Comparison of ENCODE assay signal across 18 cellular contexts in the genomic region with DNA sequence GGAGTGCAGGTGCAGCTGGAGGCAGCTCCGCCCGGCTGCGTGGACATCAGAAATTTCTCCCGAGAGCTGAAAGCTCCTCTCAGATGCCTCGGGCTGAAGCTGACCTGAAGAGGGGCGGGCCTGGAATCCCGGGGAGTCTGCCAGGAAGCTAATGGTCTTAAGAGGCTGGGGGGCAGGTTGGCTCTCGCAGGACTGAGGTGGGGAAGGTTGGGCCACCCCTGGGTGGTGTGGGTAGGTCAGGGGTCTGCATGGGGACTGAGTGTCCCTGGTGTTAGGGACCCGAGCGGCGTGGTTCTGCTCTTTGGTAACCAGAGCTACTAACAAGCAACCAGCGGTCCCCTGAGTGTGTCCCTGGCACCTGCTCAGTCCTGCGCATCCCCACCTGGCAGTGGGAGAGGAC. TPM values are rescaled to one million over a fixed set of nuclear protein-coding genes. Genes with fewer than 3 reads are reported as not detected.
DNase-seq lines count a peak whose midpoint lies in the region; ATAC-seq and TF ChIP-seq lines count a peak whose summit lies in the region.
"Had no signal": no experiment of that assay in that cellular context is flagged by ENCODE, and none has a peak within 500 bp of the region (broad histone marks: within the 10 kb centered on the region; RNA-seq: fewer than 3 reads in every experiment).

No MANE protein-coding gene starts in this region.

- H3K9ac ChIP-seq in SK-N-SH = no peak overlapping the region
- H3K9ac ChIP-seq: BLaER1 had no signal

- POLR2A ChIA-PET in SK-N-SH (lab: Yijun Ruan, JAX) = no interaction called here

- TF ChIP-seq CTCF in SK-N-SH (IDR thresholded peaks at IDR 0.05) (no peak), dorsolateral prefrontal cortex (IDR thresholded peaks at IDR 0.05 in 54 of 56, conservative IDR thresholded peaks at IDR 0.05 in 2 of 56; ENCODE audit: low read depth in 1 of 56, partially characterized antibody in 56 of 56) (no peak)

- DNase-seq in SK-N-SH (peak; percentile 23), HT-29 (ENCODE audit: low spot score) (peak; percentile 47), islet precursor cell (peak; percentile 54), anterior cingulate cortex (lab: John Stamatoyannopoulos, UW) (no peak), dorsolateral prefrontal cortex (no peak), SIG-M5 treated with dmso at 0.1 percent for 504 hours (lab: John Stamatoyannopoulos, UW; ENCODE audit: unreplicated experiment) (no peak), iPS-NIHi11 (ENCODE audit: low spot score) (no peak)
- DNase-seq: Calu3; CD4-positive, CD25-positive, alpha-beta regulatory T cell; DMS 273 treated with DMSO at 0.1 percent for 48 hours; HCEC 1CT; HFFc6; IMR-90; KG1 had no signal

- no peak for TF ChIP-seq RAD21 in SK-N-SH (IDR thresholded peaks at IDR 0.05; ENCODE audit: low read length)

- peaks cover 10 to 14% of the 10 kb centered on the region in 2 experiments; a peak in 1 of 4 replicates for H3K4me1 ChIP-seq in SK-N-SH (ENCODE audit: control insufficient read depth in 1 of 2, insufficient read depth in 2 of 2, low read depth in 1 of 2, low read length in 1 of 2)

- H3K27me3 ChIP-seq in SK-N-SH (ENCODE audit: insufficient read depth) = no peaks in the 10 kb centered on the region
- H3K27me3 ChIP-seq in dorsolateral prefrontal cortex = no peaks in the 10 kb centered on the region

- intact Hi-C loops in dorsolateral prefrontal cortex (cut with DNase I) = no loop called here

- CTCF ChIA-PET in SK-N-SH (lab: Yijun Ruan, JAX) = interaction anchor here (0.9 to 3.3 kb wide), 6 partner anchors 7 to 206 kb away, joined by 3 to 8 read pairs (median 4); no protein-coding TSS in a partner anchor

- no peak for TF ChIP-seq EP300 in SK-N-SH (IDR thresholded peaks at IDR 0.05; ENCODE audit: borderline replicate concordance in 1 of 2, low read depth in 1 of 2, low read length in 1 of 2)

- peaks cover 9% of the 10 kb centered on the region; the same call in 1 of the 2 replicates for H4K20me1 ChIP-seq in SK-N-SH (ENCODE audit: insufficient read depth)

- H3K79me2 ChIP-seq in SK-N-SH (ENCODE audit: insufficient read depth) = peaks cover 29% of the 10 kb centered on the region

- peaks cover 15 to 48% of the 10 kb centered on the region in 2 experiments for H3K36me3 ChIP-seq in SK-N-SH (replicated peaks in 1 of 2; ENCODE audit: control insufficient read depth in 1 of 2, insufficient read depth in 2 of 2, low read length in 1 of 2)

- H3K27ac ChIP-seq in SK-N-SH (ENCODE audit: low read depth in 2 of 2, low read length in 1 of 2) = no peak overlapping the region
- no peak overlapping the region for H3K27ac ChIP-seq in dorsolateral prefrontal cortex
- H3K27ac ChIP-seq: 22Rv1, BLaER1 had no signal

- H3K9me3 ChIP-seq in SK-N-SH = no peaks in the 10 kb centered on the region
- H3K9me3 ChIP-seq: BLaER1 had no signal

- ATAC-seq in SK-N-SH treated with all-trans-retinoic acid at 6 μM for 48 hours = no peak
- ATAC-seq: GM12878 had no signal

- H3K4me2 ChIP-seq in SK-N-SH = no peak overlapping the region
- H3K4me2 ChIP-seq: BLaER1 had no signal

- H2AFZ ChIP-seq in SK-N-SH (ENCODE audit: low read depth) = no peak overlapping the region

- H3K4me3 ChIP-seq in SK-N-SH (ENCODE audit: low read depth in 2 of 2, low read length in 1 of 2) (no peak overlapping the region), dorsolateral prefrontal cortex (no peak overlapping the region)
- H3K4me3 ChIP-seq: BLaER1, GM12878 had no signal

- no peaks in the 10 kb centered on the region for H3K9me2 ChIP-seq in SK-N-SH

- no peaks in the 10 kb centered on the region for H3F3A ChIP-seq in SK-N-SH (replicated peaks; ENCODE audit: insufficient read depth)

- 97% methylated on average over 12 of the region's 13 CpGs for WGBS in SK-N-SH (ENCODE audit: low lambda C conversion rate)

TF ChIP-seq in SK-N-SH, 30 proteins besides CTCF, POLR2A, EP300 and RAD21:
- TF ChIP-seq NFIC (IDR thresholded peaks at IDR 0.05; ENCODE audit: borderline replicate concordance) = no peak
- TF ChIP-seq, protein P1, sequence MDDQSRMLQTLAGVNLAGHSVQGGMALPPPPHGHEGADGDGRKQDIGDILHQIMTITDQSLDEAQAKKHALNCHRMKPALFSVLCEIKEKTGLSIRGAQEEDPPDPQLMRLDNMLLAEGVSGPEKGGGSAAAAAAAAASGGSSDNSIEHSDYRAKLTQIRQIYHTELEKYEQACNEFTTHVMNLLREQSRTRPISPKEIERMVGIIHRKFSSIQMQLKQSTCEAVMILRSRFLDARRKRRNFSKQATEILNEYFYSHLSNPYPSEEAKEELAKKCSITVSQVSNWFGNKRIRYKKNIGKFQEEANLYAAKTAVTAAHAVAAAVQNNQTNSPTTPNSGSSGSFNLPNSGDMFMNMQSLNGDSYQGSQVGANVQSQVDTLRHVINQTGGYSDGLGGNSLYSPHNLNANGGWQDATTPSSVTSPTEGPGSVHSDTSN (IDR thresholded peaks at IDR 0.05) = no peak

TF ChIP-seq in SK-N-SH treated with all-trans-retinoic acid at 6 μM for 48 hours, 23 proteins besides CTCF, POLR2A, EP300 and RAD21:
- TF ChIP-seq ZFP3 (CRISPR knock-in tag; IDR thresholded peaks at IDR 0.05) = no peak

RNA-seq across cellular contexts. Expression of gene CHMP6, which starts 3.5 kb away (rescaled TPM):
- polyA plus RNA-seq in SK-N-SH (2012; rRNA removed) = 44.1 and 44.3 TPM in 2 replicates
- polyA plus RNA-seq in SK-N-SH (2012; cell fraction: cytosol; rRNA removed) = 39.4 and 46.0 TPM in 2 replicates
- 24.7 and 32.2 TPM in 2 replicates for polyA plus RNA-seq in SK-N-SH (2012; cell fraction: nucleus; rRNA removed)
- total RNA-seq in HT-29 (2014; rRNA removed; shearing (Covaris generic)) = 9.7 and 12.7 TPM in 2 replicates
- total RNA-seq in dorsolateral prefrontal cortex = 10 to 100 TPM; 15.4 to 33.4 (median 22.0) TPM

RNA-seq across cellular contexts. Expression of gene BAIAP2, which starts 39.8 kb away (rescaled TPM):
- polyA plus RNA-seq in SK-N-SH (2012; rRNA removed) = 15.5 and 19.8 TPM in 2 replicates
- 10.3 and 14.6 TPM in 2 replicates for polyA plus RNA-seq in SK-N-SH (2012; cell fraction: cytosol; rRNA removed)
- polyA plus RNA-seq in SK-N-SH (2012; cell fraction: nucleus; rRNA removed) = 39.2 and 39.3 TPM in 2 replicates
- 93.8 and 105 TPM in 2 replicates for total RNA-seq in HT-29 (2014; rRNA removed; shearing (Covaris generic))
- 100 to 1,000 TPM; 104 to 353 (median 235) TPM for total RNA-seq in dorsolateral prefrontal cortex

Comparison
In these comparisons a context has a peak if more than half of its experiments do, and no peak if none do; other contexts are left out.
1. DNase-seq: peak in SK-N-SH (single experiment), HT-29 (single experiment) and islet precursor cell (single experiment); none in anterior cingulate cortex (0 of 58), dorsolateral prefrontal cortex (0 of 10), SIG-M5 treated with dmso at 0.1 percent for 504 hours (single experiment) and iPS-NIHi11 (single experiment).